Comparison of ENCODE assay signal across 1 cellular context in the genomic region with DNA sequence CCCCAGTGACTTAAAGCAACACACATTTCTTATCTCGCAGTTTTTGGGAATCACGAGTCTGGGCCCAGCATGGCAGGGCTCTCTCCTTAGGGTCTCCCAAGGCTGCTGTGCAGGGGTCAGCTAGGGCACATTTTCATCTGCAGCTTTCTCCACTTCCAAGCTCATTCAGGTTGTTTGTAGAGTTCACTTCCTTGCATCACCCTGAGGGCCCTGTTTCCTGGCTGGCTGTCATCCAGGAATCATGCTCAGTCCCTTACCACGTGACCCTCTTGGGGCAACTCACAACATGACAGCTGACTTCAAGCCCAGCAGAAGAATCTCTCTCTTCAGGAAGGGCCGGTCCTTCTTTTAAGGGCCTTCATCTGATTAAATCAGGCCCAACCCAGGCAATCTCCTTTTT.
TF ChIP-seq lines count a peak whose summit lies in the region.

No MANE protein-coding gene starts in this region.

TF ChIP-seq in K562, 482 proteins besides CTCF, POLR2A, EP300 and RAD21 (continued from another document):
- TF ChIP-seq, protein P1, sequence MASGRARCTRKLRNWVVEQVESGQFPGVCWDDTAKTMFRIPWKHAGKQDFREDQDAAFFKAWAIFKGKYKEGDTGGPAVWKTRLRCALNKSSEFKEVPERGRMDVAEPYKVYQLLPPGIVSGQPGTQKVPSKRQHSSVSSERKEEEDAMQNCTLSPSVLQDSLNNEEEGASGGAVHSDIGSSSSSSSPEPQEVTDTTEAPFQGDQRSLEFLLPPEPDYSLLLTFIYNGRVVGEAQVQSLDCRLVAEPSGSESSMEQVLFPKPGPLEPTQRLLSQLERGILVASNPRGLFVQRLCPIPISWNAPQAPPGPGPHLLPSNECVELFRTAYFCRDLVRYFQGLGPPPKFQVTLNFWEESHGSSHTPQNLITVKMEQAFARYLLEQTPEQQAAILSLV (tag; IDR thresholded peaks at IDR 0.05): no peak
- TF ChIP-seq ZNF444 (CRISPR knock-in tag; IDR thresholded peaks at IDR 0.05) (no peak), ADNP (tag; IDR thresholded peaks at IDR 0.05) (no peak), CSDE1 (IDR thresholded peaks at IDR 0.05) (no peak), HINFP (tag; conservative IDR thresholded peaks at IDR 0.05; ENCODE audit: low read depth) (no peak), RAD51 (IDR thresholded peaks at IDR 0.05; ENCODE audit: borderline replicate concordance, low read depth) (peak; percentile 60), FOXJ3 (CRISPR knock-in tag; IDR thresholded peaks at IDR 0.05) (no peak), ZBTB43 (CRISPR knock-in tag; IDR thresholded peaks at IDR 0.05) (no peak), PTRF (tag; IDR thresholded peaks at IDR 0.05) (no peak), THRB (CRISPR knock-in tag; conservative IDR thresholded peaks at IDR 0.05) (no peak), USF2 (CRISPR knock-in tag; IDR thresholded peaks at IDR 0.05) (peak; percentile 58), PKNOX1 (IDR thresholded peaks at IDR 0.05) (no peak), ZSCAN32 (CRISPR knock-in tag; IDR thresholded peaks at IDR 0.05) (no peak), ZKSCAN1 (IDR thresholded peaks at IDR 0.05; ENCODE audit: low read depth, low read length) (no peak), ARID2 (IDR thresholded peaks at IDR 0.05) (no peak), NR2C2 (CRISPR knock-in tag; IDR thresholded peaks at IDR 0.05) (no peak), NR2C2 (tag; IDR thresholded peaks at IDR 0.05) (peak; percentile 12; the same call in 1 of the 2 replicates), ELF1 (tag; IDR thresholded peaks at IDR 0.05) (0 out of 2 replicates have a peak, but pooled peaks have one; percentile 27), ESRRA (IDR thresholded peaks at IDR 0.05; ENCODE audit: borderline replicate concordance, low read depth) (no peak), FOXA3 (CRISPR knock-in tag; conservative IDR thresholded peaks at IDR 0.05 in 1 of 2, IDR thresholded peaks at IDR 0.05 in 1 of 2) (no peak), MNT (conservative IDR thresholded peaks at IDR 0.05) (no peak), MXI1 (IDR thresholded peaks at IDR 0.05; ENCODE audit: low read depth, low read length) (no peak), SREBF1 (IDR thresholded peaks at IDR 0.05; ENCODE audit: borderline replicate concordance, low read depth, low read length) (no peak), ZNF695 (CRISPR knock-in tag; IDR thresholded peaks at IDR 0.05) (no peak), SAP30 (IDR thresholded peaks at IDR 0.05; ENCODE audit: borderline replicate concordance, insufficient read depth, low read depth, low read length, poor library complexity, severe bottlenecking) (no peak), TOE1 (IDR thresholded peaks at IDR 0.05; ENCODE audit: borderline replicate concordance) (0 out of 2 replicates have a peak, but pooled peaks have one; percentile 35), TOE1 (CRISPR knock-in tag; IDR thresholded peaks at IDR 0.05; ENCODE audit: borderline replicate concordance, low read depth) (no peak), CBFA2T2 (conservative IDR thresholded peaks at IDR 0.05) (no peak), RBM34 (IDR thresholded peaks at IDR 0.05; ENCODE audit: borderline replicate concordance, insufficient read depth, low read length) (no peak), HDAC3 (IDR thresholded peaks at IDR 0.05; ENCODE audit: borderline replicate concordance, partially characterized antibody) (no peak), BCOR (IDR thresholded peaks at IDR 0.05) (no peak), CREBBP (IDR thresholded peaks at IDR 0.05; ENCODE audit: low read depth, low read length) (no peak), HIVEP1 (CRISPR knock-in tag; IDR thresholded peaks at IDR 0.05) (no peak)
- TF ChIP-seq, protein P2, sequence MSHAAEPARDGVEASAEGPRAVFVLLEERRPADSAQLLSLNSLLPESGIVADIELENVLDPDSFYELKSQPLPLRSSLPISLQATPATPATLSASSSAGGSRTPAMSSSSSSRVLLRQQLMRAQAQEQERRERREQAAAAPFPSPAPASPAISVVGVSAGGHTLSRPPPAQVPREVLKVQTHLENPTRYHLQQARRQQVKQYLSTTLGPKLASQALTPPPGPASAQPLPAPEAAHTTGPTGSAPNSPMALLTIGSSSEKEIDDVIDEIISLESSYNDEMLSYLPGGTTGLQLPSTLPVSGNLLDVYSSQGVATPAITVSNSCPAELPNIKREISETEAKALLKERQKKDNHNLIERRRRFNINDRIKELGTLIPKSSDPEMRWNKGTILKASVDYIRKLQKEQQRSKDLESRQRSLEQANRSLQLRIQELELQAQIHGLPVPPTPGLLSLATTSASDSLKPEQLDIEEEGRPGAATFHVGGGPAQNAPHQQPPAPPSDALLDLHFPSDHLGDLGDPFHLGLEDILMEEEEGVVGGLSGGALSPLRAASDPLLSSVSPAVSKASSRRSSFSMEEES (CRISPR knock-in tag; IDR thresholded peaks at IDR 0.05): peak; percentile 88
